ENCODE assay signal across 14 cellular contexts in the genomic region with DNA sequence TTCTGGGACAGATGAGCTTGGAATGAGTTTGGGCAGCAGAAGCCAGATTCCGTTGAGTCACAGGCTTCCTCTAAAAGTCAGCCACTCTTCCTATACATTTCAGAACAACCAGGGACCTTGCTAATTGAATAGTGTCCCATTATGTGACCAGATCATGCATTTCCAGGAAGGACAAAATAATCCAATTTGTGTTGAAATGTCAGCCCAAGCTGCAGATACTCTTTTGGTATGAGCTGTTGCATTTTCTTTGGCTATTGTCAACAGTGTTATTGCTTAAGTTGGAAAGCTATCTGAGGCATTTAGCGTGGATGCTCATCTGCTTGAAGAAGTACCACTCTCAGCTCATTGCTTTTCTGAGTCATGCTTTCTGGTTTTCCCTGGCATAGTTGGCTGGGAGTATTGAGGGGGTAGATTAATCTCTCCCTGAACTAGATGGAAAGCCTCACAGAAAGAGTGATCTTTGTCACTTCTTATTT.
DNase-seq lines count a peak whose midpoint lies in the region; ATAC-seq lines count a peak whose summit lies in the region.
"Had no signal": no experiment of that assay in that cellular context is flagged by ENCODE, and none has a peak within 500 bp of the region (broad histone marks: within the 10 kb centered on the region; RNA-seq: fewer than 3 reads in every experiment).

No MANE protein-coding gene starts in this region.

- DNase-seq in GM23248 (peak; percentile 96), amniotic stem cell (lab: John Stamatoyannopoulos, UW) (peak; percentile 69), glomerular visceral epithelial cell (ENCODE audit: extremely low spot score) (peak; percentile 52), superior temporal gyrus (ENCODE audit: extremely low spot score) (peak; percentile 48), NCI-H1048 (lab: John Stamatoyannopoulos, UW) (no peak)
- no peak for DNase-seq in activated T-cell treated with anti-CD3 and anti-CD28 coated beads, Interleukin-2, amount 50 U/mL, for 48 hours
- DNase-seq: activated CD8-positive, alpha-beta memory T cell treated with anti-CD3 and anti-CD28 coated beads, Interleukin-2, amount 50 U/mL, for 48 hours; activated naive CD8-positive, alpha-beta T cell treated with anti-CD3 and anti-CD28 coated beads, Interleukin-2, amount 50 U/mL, for 24 hours; heart right ventricle; small intestine had no signal

- no peak overlapping the region for H2AFZ ChIP-seq in GM23248
- H2AFZ ChIP-seq: neural progenitor cell had no signal

- H3K4me2 ChIP-seq in GM23248 (ENCODE audit: unreplicated experiment), result peak overlapping the region; percentile 49
- H3K4me2 ChIP-seq: neural progenitor cell had no signal

- peaks cover 55% of the 10 kb centered on the region for H3K4me1 ChIP-seq in GM23248 (ENCODE audit: insufficient read depth)

- 0% methylated on average over 2 of the region's 2 CpGs for WGBS in GM23248 (ENCODE audit: low coverage in 1 of 2, low lambda C conversion rate in 2 of 2, missing lambda C conversion rate in 2 of 2), 2 experiments

- H3K27ac ChIP-seq in GM23248, result peak overlapping the region; percentile 49
- H3K27ac ChIP-seq: heart right ventricle, HL-60, neural progenitor cell, thoracic aorta had no signal

- no peaks in the 10 kb centered on the region for H3K27me3 ChIP-seq in GM23248 (replicated peaks; ENCODE audit: insufficient read depth)
- H3K27me3 ChIP-seq: heart right ventricle, neural progenitor cell had no signal

- H3K9me3 ChIP-seq in GM23248 (ENCODE audit: low read depth), result no peaks in the 10 kb centered on the region
- H3K9me3 ChIP-seq: thoracic aorta had no signal

- H3K4me3 ChIP-seq in GM23248, result 0 out of 2 replicates have a peak overlapping the region, but pooled peaks have one; percentile 15
- H3K4me3 ChIP-seq: heart right ventricle, neural progenitor cell, thoracic aorta had no signal

- ATAC-seq in GM19324 (IDR thresholded peaks at IDR 0.05; ENCODE audit: low FRiP score, unreplicated experiment), result no peak
- ATAC-seq: activated naive CD8-positive, alpha-beta T cell treated with anti-CD3 and anti-CD28 coated beads, Interleukin-2, amount 50 U/mL, for 24 hours had no signal

- H3F3A ChIP-seq in GM23248 (ENCODE audit: insufficient read depth), result peaks cover 55% of the 10 kb centered on the region

- no peak overlapping the region for H3K9ac ChIP-seq in GM23248
- H3K9ac ChIP-seq: neural progenitor cell had no signal

- H3K36me3 ChIP-seq in GM23248 (ENCODE audit: low read depth), result no peaks in the 10 kb centered on the region
- H3K36me3 ChIP-seq: heart right ventricle, neural progenitor cell, thoracic aorta had no signal

- no peaks in the 10 kb centered on the region for H4K20me1 ChIP-seq in GM23248 (ENCODE audit: insufficient read depth)

- no peaks in the 10 kb centered on the region for H3K9me2 ChIP-seq in GM23248 (ENCODE audit: insufficient read depth)

- no peaks in the 10 kb centered on the region for H3K79me2 ChIP-seq in GM23248 (ENCODE audit: insufficient read depth)

- in situ Hi-C loops in GM23248 (cut with MboI), result no loop called here

Comparison
In these comparisons a context has a peak if more than half of its experiments do, and no peak if none do; other contexts are left out.
1. DNase-seq: peak in GM23248 (single experiment), amniotic stem cell (single experiment), glomerular visceral epithelial cell (single experiment) and superior temporal gyrus (single experiment); none in NCI-H1048 (single experiment) and activated T-cell treated with anti-CD3 and anti-CD28 coated beads, Interleukin-2, amount 50 U/mL, for 48 hours (0 of 2).